Comparison of ENCODE assay signal across 1 cellular context in genomic region chr2:160477032-160477431, GRCh38.
TF ChIP-seq lines count a peak whose summit lies in the region.

No MANE protein-coding gene starts in this region.

TF ChIP-seq in GM23338, 12 proteins besides CTCF, POLR2A, EP300 and RAD21 (continued from another document):
- TF ChIP-seq ZNF462 (CRISPR knock-in tag; IDR thresholded peaks at IDR 0.05), result no peak
- no peak for TF ChIP-seq POLR2AphosphoS5 (IDR thresholded peaks at IDR 0.05; ENCODE audit: low read depth)
- TF ChIP-seq STAT1 (IDR thresholded peaks at IDR 0.05; ENCODE audit: unreplicated experiment), result no peak
- no peak for TF ChIP-seq ZNF114 (CRISPR knock-in tag; IDR thresholded peaks at IDR 0.05)
